Comparison of ENCODE assay signal across 1 cellular context in genomic region chr2:9095226-9095625, GRCh38.
TF ChIP-seq lines count a peak whose summit lies in the region.

No MANE protein-coding gene starts in this region.

TF ChIP-seq in H1, 55 proteins besides CTCF, POLR2A, EP300 and RAD21 (continued from another document):
- no peak for TF ChIP-seq ATF2 (IDR thresholded peaks at IDR 0.05; ENCODE audit: low read length)
- TF ChIP-seq HDAC2 (IDR thresholded peaks at IDR 0.05; ENCODE audit: borderline replicate concordance in 1 of 2, low read depth in 2 of 2, low read length in 2 of 2), result no peak
- TF ChIP-seq CHD1 (IDR thresholded peaks at IDR 0.05; ENCODE audit: low read depth, low read length), result no peak
- TF ChIP-seq CEBPB (IDR thresholded peaks at IDR 0.05; ENCODE audit: low read depth, low read length), result no peak
- TF ChIP-seq TAF1 (IDR thresholded peaks at IDR 0.05; ENCODE audit: low read depth, low read length), result no peak
- TF ChIP-seq BACH1 (IDR thresholded peaks at IDR 0.05; ENCODE audit: low read length), result no peak
- TF ChIP-seq NRF1 (IDR thresholded peaks at IDR 0.05; ENCODE audit: low read depth, low read length), result no peak
- TF ChIP-seq SIRT6 (IDR thresholded peaks at IDR 0.05; ENCODE audit: low read length), result no peak
- no peak for TF ChIP-seq SP1 (IDR thresholded peaks at IDR 0.05; ENCODE audit: low read depth, low read length)
